In genomic region chr10:131316321-131317075, GRCh38 we compare ENCODE assay signal across 1 cellular context.
TF ChIP-seq lines count a peak whose summit lies in the region.

No MANE protein-coding gene starts in this region.

TF ChIP-seq in H1, 55 proteins besides CTCF, POLR2A, EP300 and RAD21:
- TF ChIP-seq JUND (IDR thresholded peaks at IDR 0.05; ENCODE audit: low read length) (no peak), CBX8 (IDR thresholded peaks at IDR 0.05; ENCODE audit: borderline replicate concordance, low read depth, low read length) (no peak), SP4 (IDR thresholded peaks at IDR 0.05; ENCODE audit: low read length) (no peak), ATF2 (IDR thresholded peaks at IDR 0.05; ENCODE audit: low read length) (no peak), CEBPB (IDR thresholded peaks at IDR 0.05; ENCODE audit: low read depth, low read length) (no peak), POLR2AphosphoS5 (IDR thresholded peaks at IDR 0.05; ENCODE audit: low read depth, low read length) (no peak), SIX5 (IDR thresholded peaks at IDR 0.05; ENCODE audit: low read depth, low read length) (no peak), HDAC6 (IDR thresholded peaks at IDR 0.05; ENCODE audit: low read depth, low read length) (no peak), NANOG (IDR thresholded peaks at IDR 0.05; ENCODE audit: insufficient read depth, low read depth, low read length, poor library complexity, severe bottlenecking) (no peak), POU5F1 (IDR thresholded peaks at IDR 0.05; ENCODE audit: low read depth, low read length) (no peak), RBBP5 (IDR thresholded peaks at IDR 0.05; ENCODE audit: borderline replicate concordance, low read depth, low read length) (no peak), SIN3A (conservative IDR thresholded peaks at IDR 0.05 in 1 of 2, IDR thresholded peaks at IDR 0.05 in 1 of 2; ENCODE audit: low read depth in 1 of 2, low read length in 2 of 2) (no peak), JUN (IDR thresholded peaks at IDR 0.05; ENCODE audit: low read depth, low read length) (no peak), TAF1 (IDR thresholded peaks at IDR 0.05; ENCODE audit: low read depth, low read length) (no peak)
